In genomic region chr16:87707097-87707496, GRCh38 we compare ENCODE assay signal across 21 cellular contexts. TPM values are rescaled to one million over a fixed set of nuclear protein-coding genes. Genes with fewer than 3 reads are reported as not detected.
DNase-seq lines count a peak whose midpoint lies in the region; ATAC-seq, FAIRE-seq and TF ChIP-seq lines count a peak whose summit lies in the region.
"Had no signal": no experiment of that assay in that cellular context is flagged by ENCODE, and none has a peak within 500 bp of the region (broad histone marks: within the 10 kb centered on the region; RNA-seq: fewer than 3 reads in every experiment).

No MANE protein-coding gene starts in this region.

- H3K79me2 ChIP-seq in K562 (ENCODE audit: control insufficient read depth, insufficient read depth, low read length) (no peaks in the 10 kb centered on the region), GM23248 (ENCODE audit: insufficient read depth) (no peaks in the 10 kb centered on the region)

- no peak overlapping the region for H3K4me3 ChIP-seq in BLaER1 treated with 17β-estradiol and CSF1 and Interleukin-3, amounts not matched to agents 10 nM and 100 nM
- H3K4me3 ChIP-seq in H7 (ENCODE audit: insufficient read depth, low read depth, low read length) (no peak overlapping the region), K562 (no peak overlapping the region), GM23248 (no peak overlapping the region), ascending aorta (no peak overlapping the region)
- H3K4me3 ChIP-seq: colonic mucosa, SJSA1, tibial artery had no signal

- H3K9ac ChIP-seq in BLaER1 treated with 17β-estradiol and CSF1 and Interleukin-3, amounts not matched to agents 10 nM and 100 nM, result no peak overlapping the region
- H3K9ac ChIP-seq in K562 (ENCODE audit: insufficient read depth in 1 of 2, low read depth in 2 of 2, low read length in 2 of 2) (no peak overlapping the region; a peak in 1 of 4 replicates), GM23248 (no peak overlapping the region)

- no peaks in the 10 kb centered on the region for H3F3A ChIP-seq in GM23248 (ENCODE audit: insufficient read depth)

- no peaks in the 10 kb centered on the region for H3K9me2 ChIP-seq in GM23248 (ENCODE audit: insufficient read depth)

- peaks cover 50 to 65% (median 58%) of the 10 kb centered on the region in 11 experiments for H3K36me3 ChIP-seq in BLaER1 treated with 17β-estradiol and CSF1 and Interleukin-3, amounts not matched to agents 10 nM and 100 nM
- peaks cover 8% of the 10 kb centered on the region for H3K36me3 ChIP-seq in H7 (replicated peaks; ENCODE audit: control insufficient read depth, insufficient read depth, low read length)
- H3K36me3 ChIP-seq in K562 (ENCODE audit: control insufficient read depth, insufficient read depth, low read length), result peaks cover 81% of the 10 kb centered on the region; the same call in 2 of the 3 replicates
- no peaks in the 10 kb centered on the region; the same call in 1 of the 2 replicates for H3K36me3 ChIP-seq in GM23248 (ENCODE audit: low read depth)
- H3K36me3 ChIP-seq in ascending aorta, result peaks cover 42 to 65% of the 10 kb centered on the region in 2 donors
- H3K36me3 ChIP-seq: colonic mucosa had no signal

- TF ChIP-seq CTCF in K562 (IDR thresholded peaks at IDR 0.05 in 2 of 3, conservative IDR thresholded peaks at IDR 0.05 in 1 of 3; ENCODE audit: insufficient read depth in 2 of 3, low read depth in 1 of 3, low read length in 3 of 3), result 0 out of 6 replicates have a peak, but pooled peaks of 1 of the 3 experiments have one; percentile 8
- no peak for TF ChIP-seq CTCF in ascending aorta (IDR thresholded peaks at IDR 0.05)

- H3K9me3 ChIP-seq in BLaER1 treated with 17β-estradiol and CSF1 and Interleukin-3, amounts not matched to agents 10 nM and 100 nM (replicated peaks in 1 of 11), result no peaks in the 10 kb centered on the region
- no peaks in the 10 kb centered on the region for H3K9me3 ChIP-seq in K562 (replicated peaks; ENCODE audit: control insufficient read depth, insufficient read depth, low read depth, low read length)
- no peaks in the 10 kb centered on the region for H3K9me3 ChIP-seq in GM23248 (ENCODE audit: low read depth)
- H3K9me3 ChIP-seq in ascending aorta, result no peaks in the 10 kb centered on the region
- H3K9me3 ChIP-seq: colonic mucosa, SJSA1, tibial artery had no signal

- peaks cover 7% of the 10 kb centered on the region for H3K9me1 ChIP-seq in K562 (ENCODE audit: control insufficient read depth, insufficient read depth, low read length)

- no peak for TF ChIP-seq EP300 in K562 (IDR thresholded peaks at IDR 0.05; ENCODE audit: low read length)

- peaks cover 0 to 95% (median 21%) of the 10 kb centered on the region in 11 experiments; a peak in 13 of 22 replicates for H4K20me1 ChIP-seq in BLaER1 treated with 17β-estradiol and CSF1 and Interleukin-3, amounts not matched to agents 10 nM and 100 nM
- H4K20me1 ChIP-seq in K562 (replicated peaks; ENCODE audit: control insufficient read depth, insufficient read depth, low read length) (no peaks in the 10 kb centered on the region), GM23248 (ENCODE audit: insufficient read depth) (no peaks in the 10 kb centered on the region)

- FAIRE-seq in K562 (lab: Jason Lieb, UNC), result no peak

- peak overlapping the region in 8 of 11 experiments; percentile 40 to 98 (median 86); a peak in 13 of 22 replicates for H3K4me2 ChIP-seq in BLaER1 treated with 17β-estradiol and CSF1 and Interleukin-3, amounts not matched to agents 10 nM and 100 nM
- no peak overlapping the region for H3K4me2 ChIP-seq in K562 (ENCODE audit: insufficient read depth, low read length)
- H3K4me2 ChIP-seq in GM23248 (ENCODE audit: unreplicated experiment), result no peak overlapping the region

- DNase-seq in H7, result peak; percentile 86
- no peak for DNase-seq in K562 (ENCODE audit: extremely low read depth in 1 of 4, low spot score in 3 of 4)
- peak; percentile 67 for DNase-seq in iPS-NIHi7 (ENCODE audit: extremely low spot score)
- no peak for DNase-seq in NCI-H345 treated with DMSO at 0.1 percent for 48 hours (lab: John Stamatoyannopoulos, UW; ENCODE audit: unreplicated experiment)
- no peak for DNase-seq in GM23248
- DNase-seq in ascending aorta (ENCODE audit: low spot score in 2 of 2), result no peak
- DNase-seq: activated CD4-positive, alpha-beta T cell treated with anti-CD3 and anti-CD28 coated beads, Interleukin-2, amount 10 ng/mL, durations not matched to agents 24 days and 14 days; activated CD8-positive, alpha-beta memory T cell treated with anti-CD3 and anti-CD28 coated beads for 24 hours; activated T-cell treated with anti-CD3 and anti-CD28 coated beads for 4 hours; colonic mucosa; effector CD4-positive, alpha-beta T cell; GDM1; islet precursor cell; left ventricle myocardium superior; stimulated activated CD4-positive, alpha-beta T cell treated with anti-CD3 and anti-CD28 coated beads, Interleukin-15, amount 100 ng/mL, for 24 hours; stimulated activated CD4-positive, alpha-beta T cell treated with anti-CD3 and anti-CD28 coated beads, Interleukin-4, amount 100 ng/mL, for 4 hours; T-helper 9 cell; tibial artery had no signal

- 87% methylated on average over 17 of the region's 17 CpGs for WGBS in K562 (ENCODE audit: insufficient coverage, low coverage, missing lambda C conversion rate)
- WGBS in GM23248 (ENCODE audit: low coverage in 1 of 2, low lambda C conversion rate in 2 of 2, missing lambda C conversion rate in 2 of 2), 2 experiments, result 92 to 94% methylated on average over 17 of the region's 17 CpGs

- no peak for TF ChIP-seq RAD21 in K562 (CRISPR knock-in tag; conservative IDR thresholded peaks at IDR 0.05 in 1 of 2, IDR thresholded peaks at IDR 0.05 in 1 of 2)

- intact Hi-C loops in K562 (cut with micrococcal nuclease) (no loop called here), ascending aorta (cut with DNase I) (no loop called here)

- no TSS peak for BruUV-seq in K562 (replicated peaks; lab: Mats Ljungman, UMichigan)

- in situ Hi-C loops in K562 (cut with MboI), result no loop called here
- in situ Hi-C loops in GM23248 (cut with MboI), result no loop called here

- ATAC-seq in K562, result no peak
- ATAC-seq: left ventricle myocardium superior had no signal

- CTCF ChIA-PET in K562 (lab: Yijun Ruan, JAX; ENCODE audit: low intra/inter-chr PET ratio), result no interaction called here

- peak overlapping the region in 1 of 11 experiments; percentile 47; a peak in 2 of 22 replicates for H3K27ac ChIP-seq in BLaER1 treated with 17β-estradiol and CSF1 and Interleukin-3, amounts not matched to agents 10 nM and 100 nM
- H3K27ac ChIP-seq in K562 (ENCODE audit: extremely low read depth, low read depth, low read length) (no peak overlapping the region), GM23248 (no peak overlapping the region), ascending aorta (no peak overlapping the region)
- H3K27ac ChIP-seq: colonic mucosa, RWPE1, SJSA1, tibial artery had no signal

- peaks cover 32 to 95% (median 88%) of the 10 kb centered on the region in 10 experiments for H3K4me1 ChIP-seq in BLaER1 treated with 17β-estradiol and CSF1 and Interleukin-3, amounts not matched to agents 10 nM and 100 nM
- H3K4me1 ChIP-seq in K562 (replicated peaks in 1 of 2; ENCODE audit: control insufficient read depth in 2 of 2, insufficient read depth in 2 of 2, low read length in 2 of 2) (peaks cover 0 to 34% of the 10 kb centered on the region in 2 experiments; a peak in 2 of 5 replicates), GM23248 (ENCODE audit: insufficient read depth) (no peaks in the 10 kb centered on the region), ascending aorta (no peaks in the 10 kb centered on the region)
- H3K4me1 ChIP-seq: colonic mucosa, SJSA1, tibial artery had no signal

- H3K27me3 ChIP-seq in BLaER1 treated with 17β-estradiol and CSF1 and Interleukin-3, amounts not matched to agents 10 nM and 100 nM, result no peaks in the 10 kb centered on the region
- H3K27me3 ChIP-seq in H7 (ENCODE audit: control insufficient read depth, insufficient read depth, low read length), result no peaks in the 10 kb centered on the region
- no peaks in the 10 kb centered on the region for H3K27me3 ChIP-seq in K562 (ENCODE audit: control insufficient read depth in 2 of 2, insufficient read depth in 2 of 2, low read length in 2 of 2)
- no peaks in the 10 kb centered on the region for H3K27me3 ChIP-seq in GM23248 (replicated peaks; ENCODE audit: insufficient read depth)
- H3K27me3 ChIP-seq in ascending aorta, result no peaks in the 10 kb centered on the region
- H3K27me3 ChIP-seq: colonic mucosa, SJSA1, tibial artery had no signal

- POLR2A ChIA-PET in K562 (lab: Yijun Ruan, JAX), result no interaction called here

- no peak for TF ChIP-seq POLR2A in K562 (conservative IDR thresholded peaks at IDR 0.05)

- H2AFZ ChIP-seq in K562 (ENCODE audit: low read depth, low read length) (no peak overlapping the region), GM23248 (no peak overlapping the region)

RNA-seq across cellular contexts. Expression of gene KLHDC4, which starts 58.7 kb away (rescaled TPM):
- total RNA-seq in H7 (2014; rRNA removed; shearing (Covaris generic)), result 29.6 and 32.4 TPM in 2 replicates
- 250 and 422 TPM in 2 replicates for total RNA-seq in K562 (2011; cell fraction: chromatin; rRNA removed; ENCODE audit: low replicate concordance)
- total RNA-seq in K562 (2011; cell fraction: nucleolus; rRNA removed), result 176 and 189 TPM in 2 replicates
- 187 and 203 TPM in 2 replicates for total RNA-seq in K562 (2011; cell fraction: nucleoplasm; rRNA removed)
- total RNA-seq in K562 (2014; rRNA removed) (52.7 and 59.4 TPM in 2 replicates), K562 (2014; rRNA removed; fragmentation: Illumina TruSeq; extraction: Trizol) (17.9 and 25.5 TPM in 2 replicates), K562 (2015; rRNA removed; fragmentation: Illumina TruSeq; extraction: Trizol) (31.8 and 32.8 TPM in 2 replicates), K562 (2021) (62.8 and 68.1 TPM in 2 replicates), ascending aorta (38.4 TPM)
- polyA plus RNA-seq in K562 (2011; rRNA removed) (23.7 and 24.9 TPM in 2 replicates), K562 (2014; fragmentation: Illumina TruSeq; extraction: Trizol) (37.3 and 48.5 TPM in 2 replicates), K562 (2014; fragmentation: Nextera tagmentation; extraction: Ambion mirVana) (1 to 10 TPM; 1.3 to 2.5 TPM), K562 (2014; rRNA removed) (53.5 and 63.4 TPM in 2 replicates), GM23248 (2016; fragmentation: Nextera tagmentation; extraction: Ambion mirVana) (8.8 and 12.3 TPM in 2 replicates)
- polyA plus RNA-seq in K562 (2011; cell fraction: cytosol; rRNA removed), result 17.9 and 23.5 TPM in 2 replicates
- polyA plus RNA-seq in K562 (2011; cell fraction: nucleus; rRNA removed), result 66.5 and 112 TPM in 2 replicates
- polyA plus RNA-seq in K562 (2012), result 35.3 and 39.1 TPM in 2 replicates
- 19.2 and 19.3 TPM in 2 replicates for polyA minus RNA-seq in K562 (2011; rRNA and poly(A)+ RNA removed)
- polyA minus RNA-seq in K562 (2011; cell fraction: cytosol; rRNA and poly(A)+ RNA removed), result 18.8 and 24.5 TPM in 2 replicates
- 33.5 and 52.0 TPM in 2 replicates for polyA minus RNA-seq in K562 (2011; cell fraction: nucleus; rRNA and poly(A)+ RNA removed)
- total RNA-seq in GM23248 (2014; rRNA removed; shearing (Covaris generic)), result 9.4 and 19.6 TPM in 2 replicates

Comparison
In these comparisons a context has a peak if more than half of its experiments do, and no peak if none do; other contexts are left out.
1. H3K4me2 ChIP-seq: peak in BLaER1 treated with 17β-estradiol and CSF1 and Interleukin-3, amounts not matched to agents 10 nM and 100 nM (8 of 11); none in K562 (single experiment) and GM23248 (single experiment).
2. DNase-seq: peak in H7 (single experiment) and iPS-NIHi7 (single experiment); none in K562 (0 of 4), NCI-H345 treated with DMSO at 0.1 percent for 48 hours (single experiment), GM23248 (single experiment) and ascending aorta (0 of 2).